2 cellular contexts compared by ENCODE assay signal in the genomic region with DNA sequence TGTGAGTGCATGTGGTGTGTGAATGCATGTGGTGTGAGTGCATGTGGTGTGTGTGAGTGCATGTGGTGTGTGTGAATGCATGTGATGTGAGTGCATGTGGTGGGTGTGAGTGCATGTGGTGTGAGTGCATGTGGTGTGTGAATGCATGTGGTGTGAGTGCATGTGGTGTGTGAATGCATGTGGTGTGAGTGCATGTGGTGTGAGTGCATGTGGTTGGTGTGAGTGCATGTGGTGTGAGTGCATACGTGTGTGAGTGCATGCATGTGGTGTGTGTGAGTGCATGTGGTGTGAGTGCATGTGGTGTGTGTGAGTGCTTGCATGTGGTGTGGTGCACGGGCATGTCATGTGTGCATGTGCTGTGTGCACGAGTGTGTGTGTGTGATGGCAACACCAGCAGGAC.
A peak's percentile ranks its signal among the peaks of the same experiment; 100 is the strongest.
TF ChIP-seq lines count a peak whose summit lies in the region.

No MANE protein-coding gene starts in this region.

TF ChIP-seq in HEK293, 187 proteins besides CTCF, POLR2A, EP300 and RAD21:
- TF ChIP-seq, protein P1, sequence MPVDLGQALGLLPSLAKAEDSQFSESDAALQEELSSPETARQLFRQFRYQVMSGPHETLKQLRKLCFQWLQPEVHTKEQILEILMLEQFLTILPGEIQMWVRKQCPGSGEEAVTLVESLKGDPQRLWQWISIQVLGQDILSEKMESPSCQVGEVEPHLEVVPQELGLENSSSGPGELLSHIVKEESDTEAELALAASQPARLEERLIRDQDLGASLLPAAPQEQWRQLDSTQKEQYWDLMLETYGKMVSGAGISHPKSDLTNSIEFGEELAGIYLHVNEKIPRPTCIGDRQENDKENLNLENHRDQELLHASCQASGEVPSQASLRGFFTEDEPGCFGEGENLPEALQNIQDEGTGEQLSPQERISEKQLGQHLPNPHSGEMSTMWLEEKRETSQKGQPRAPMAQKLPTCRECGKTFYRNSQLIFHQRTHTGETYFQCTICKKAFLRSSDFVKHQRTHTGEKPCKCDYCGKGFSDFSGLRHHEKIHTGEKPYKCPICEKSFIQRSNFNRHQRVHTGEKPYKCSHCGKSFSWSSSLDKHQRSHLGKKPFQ (tag by site-specific recombination; IDR thresholded peaks at IDR 0.05) = peak; percentile 97
- TF ChIP-seq, protein P2, sequence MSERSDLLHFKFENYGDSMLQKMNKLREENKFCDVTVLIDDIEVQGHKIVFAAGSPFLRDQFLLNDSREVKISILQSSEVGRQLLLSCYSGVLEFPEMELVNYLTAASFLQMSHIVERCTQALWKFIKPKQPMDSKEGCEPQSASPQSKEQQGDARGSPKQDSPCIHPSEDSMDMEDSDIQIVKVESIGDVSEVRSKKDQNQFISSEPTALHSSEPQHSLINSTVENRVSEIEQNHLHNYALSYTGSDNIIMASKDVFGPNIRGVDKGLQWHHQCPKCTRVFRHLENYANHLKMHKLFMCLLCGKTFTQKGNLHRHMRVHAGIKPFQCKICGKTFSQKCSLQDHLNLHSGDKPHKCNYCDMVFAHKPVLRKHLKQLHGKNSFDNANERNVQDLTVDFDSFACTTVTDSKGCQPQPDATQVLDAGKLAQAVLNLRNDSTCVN (tag by site-specific recombination; optimal IDR thresholded peaks at IDR 0.05) = peak; percentile 27

TF ChIP-seq in H1, 55 proteins besides CTCF, POLR2A, EP300 and RAD21:
- TF ChIP-seq POLR2AphosphoS5 (IDR thresholded peaks at IDR 0.05; ENCODE audit: low read depth, low read length) = peak; percentile 52; the same call in 1 of the 2 replicates
